ENCODE assay signal across 19 cellular contexts in the genomic region with DNA sequence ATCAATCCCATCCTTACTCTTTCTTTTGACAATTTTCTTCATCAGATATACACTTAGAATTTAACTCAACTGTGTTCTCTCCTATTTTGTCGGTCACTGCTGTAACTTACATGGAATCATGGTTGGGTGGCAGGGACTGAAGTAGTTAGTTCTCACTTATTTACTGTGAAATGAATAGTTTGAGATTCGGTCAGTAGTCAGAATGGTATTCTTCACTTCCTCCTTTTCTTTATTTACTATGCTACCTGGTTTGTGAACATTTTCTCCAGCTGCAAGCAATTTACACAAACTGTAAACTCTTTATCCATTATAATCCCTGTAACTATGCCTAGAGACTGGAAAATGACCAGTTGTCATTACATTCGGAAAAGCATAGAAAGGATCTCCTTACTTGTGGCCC.
DNase-seq lines count a peak whose midpoint lies in the region; ATAC-seq and TF ChIP-seq lines count a peak whose summit lies in the region.
"Had no signal": no experiment of that assay in that cellular context is flagged by ENCODE, and none has a peak within 500 bp of the region (broad histone marks: within the 10 kb centered on the region; RNA-seq: fewer than 3 reads in every experiment).

No MANE protein-coding gene starts in this region.

- in situ Hi-C loops in GM13976 (cut with MboI; ENCODE audit: low sequenced_read_pairs, unreplicated experiment), result no loop called here

- ATAC-seq in GM19324 (IDR thresholded peaks at IDR 0.05; ENCODE audit: low FRiP score, unreplicated experiment), result peak; percentile 63
- ATAC-seq in HG02610 (IDR thresholded peaks at IDR 0.05; ENCODE audit: unreplicated experiment), result peak; percentile 90
- peak; percentile 79 for ATAC-seq in HG03280 (IDR thresholded peaks at IDR 0.05; ENCODE audit: unreplicated experiment)
- ATAC-seq: A549; gastrocnemius medialis; stimulated activated effector memory CD8-positive, alpha-beta T cell treated with anti-CD3 and anti-CD28 coated beads, Interleukin-12 subunit alpha, Interleukin-12 subunit beta, amount 100 ng/mL, for 72 hours had no signal

- no peak for TF ChIP-seq CTCF in GM13976 (IDR thresholded peaks at IDR 0.05; ENCODE audit: borderline replicate concordance, control extremely low read depth, extremely low read depth, insufficient read depth, missing control alignments)

- peak; percentile 21 for DNase-seq in GM13976 (ENCODE audit: low spot score)
- no peak for DNase-seq in activated CD8-positive, alpha-beta memory T cell treated with anti-CD3 and anti-CD28 coated beads, Interleukin-2, amount 50 U/mL, for 48 hours
- DNase-seq in NCI-H187 (lab: John Stamatoyannopoulos, UW), result no peak
- no peak for DNase-seq in medulla oblongata (ENCODE audit: extremely low spot score)
- no peak for DNase-seq in DMS79 treated with DMSO at 0.1 percent for 48 hours (lab: John Stamatoyannopoulos, UW)
- DNase-seq: activated CD4-positive, alpha-beta T cell treated with anti-CD3 and anti-CD28 coated beads for 4 hours; activated CD8-positive, alpha-beta memory T cell treated with anti-CD3 and anti-CD28 coated beads, Interleukin-2, amount 50 U/mL, for 4 hours; activated naive CD4-positive, alpha-beta T cell; CD4-positive, CD25-positive, alpha-beta regulatory T cell; gastrocnemius medialis; NCI-H1694; posterior cingulate gyrus; SJCRH30; tibial artery had no signal
